Comparison of ENCODE assay signal across 17 cellular contexts in the genomic region with DNA sequence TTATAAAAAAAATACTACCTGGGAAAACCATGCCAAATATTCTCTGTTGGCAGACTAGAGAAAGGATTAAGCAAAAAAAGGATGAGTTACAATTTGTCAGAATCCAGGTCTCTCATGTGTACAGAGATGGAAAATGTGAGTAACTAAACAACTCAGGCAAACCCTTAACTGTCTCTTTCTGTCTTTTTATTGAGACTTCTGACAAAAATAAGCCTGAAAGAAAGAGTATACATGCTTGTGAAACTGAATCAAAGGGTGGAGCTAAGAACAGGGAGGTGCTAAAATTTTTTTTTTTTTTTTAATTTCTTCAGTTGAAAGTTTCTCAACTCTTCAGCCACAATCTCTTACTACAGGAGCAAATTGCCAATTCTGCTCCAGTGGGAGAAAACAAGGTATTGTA. TPM values are rescaled to one million over a fixed set of nuclear protein-coding genes. Genes with fewer than 3 reads are reported as not detected.
DNase-seq lines count a peak whose midpoint lies in the region; ATAC-seq and TF ChIP-seq lines count a peak whose summit lies in the region.
"Had no signal": no experiment of that assay in that cellular context is flagged by ENCODE, and none has a peak within 500 bp of the region (broad histone marks: within the 10 kb centered on the region; RNA-seq: fewer than 3 reads in every experiment).

TSS of gene SERPINB10 (plus strand) at position 310 of the 400 bp plus-strand sequence. CDS start 7,553 bp downstream, outside the sequence.

- no peaks in the 10 kb centered on the region for H3K4me1 ChIP-seq in CD8-positive, alpha-beta memory T cell (ENCODE audit: insufficient read depth, low read length)
- H3K4me1 ChIP-seq: transverse colon had no signal

- peaks cover 0 to 19% of the 10 kb centered on the region in 2 donors for H3K27me3 Mint-ChIP-seq in CD8-positive, alpha-beta memory T cell

- no peaks in the 10 kb centered on the region for H3K27me3 ChIP-seq in CD8-positive, alpha-beta memory T cell (ENCODE audit: insufficient read depth, low read length, poor library complexity, severe bottlenecking)
- H3K27me3 ChIP-seq: cardiac muscle cell, ovary, transverse colon had no signal

- H3K9me3 ChIP-seq in CD8-positive, alpha-beta memory T cell (ENCODE audit: low read length): no peaks in the 10 kb centered on the region
- H3K9me3 ChIP-seq: ovary, transverse colon had no signal

- H3K36me3 Mint-ChIP-seq in CD8-positive, alpha-beta memory T cell: no peaks in the 10 kb centered on the region

- H3K9me3 Mint-ChIP-seq in CD8-positive, alpha-beta memory T cell: no peaks in the 10 kb centered on the region

- no peak within 1 kb of the TSS for H3K4me3 Mint-ChIP-seq in CD8-positive, alpha-beta memory T cell

- no peak within 1 kb of the TSS for H3K27ac ChIP-seq in coronary artery
- H3K27ac ChIP-seq in CD8-positive, alpha-beta memory T cell (ENCODE audit: low read depth, low read length): no peak within 1 kb of the TSS
- H3K27ac ChIP-seq: cardiac muscle cell, ovary, transverse colon had no signal

- ATAC-seq in GM19328 (IDR thresholded peaks at IDR 0.05; ENCODE audit: unreplicated experiment) (peak; percentile 46), HG02798 (IDR thresholded peaks at IDR 0.05; ENCODE audit: poor library complexity, unreplicated experiment) (peak; percentile 67), HG03575 (IDR thresholded peaks at IDR 0.05; ENCODE audit: extremely low read depth, insufficient number of reproducible peaks, low FRiP score, unreplicated experiment) (peak; percentile 83)
- ATAC-seq: HCT116 had no signal

- DNase-seq in AML-193 (lab: John Stamatoyannopoulos, UW): peak; percentile 81 to 83
- DNase-seq in NCI-H1092 treated with DMSO at 0.1 percent for 48 hours (lab: John Stamatoyannopoulos, UW): no peak
- no peak for DNase-seq in KG1 (lab: John Stamatoyannopoulos, UW)
- no peak for DNase-seq in coronary artery (ENCODE audit: low spot score)
- DNase-seq in CD8-positive, alpha-beta memory T cell: no peak
- DNase-seq: ACHN; activated T-cell treated with anti-CD3 and anti-CD28 coated beads, Interleukin-2, amount 50 U/mL, for 48 hours; OCI-M1; ovary; stimulated activated CD4-positive, alpha-beta T cell treated with anti-CD3 and anti-CD28 coated beads, Interleukin-2, amount 100 ng/mL, for 48 hours; transverse colon had no signal

- CTCF ChIA-PET in CD8-positive, alpha-beta memory T cell (lab: Charles Lee): no interaction called here

- H3K36me3 ChIP-seq in CD8-positive, alpha-beta memory T cell (ENCODE audit: insufficient read depth, low read length): no peaks in the 10 kb centered on the region
- H3K36me3 ChIP-seq: cardiac muscle cell, ovary, transverse colon had no signal

- TF ChIP-seq CTCF in coronary artery (IDR thresholded peaks at IDR 0.05): no peak

- H3K27ac Mint-ChIP-seq in CD8-positive, alpha-beta memory T cell: no peak within 1 kb of the TSS

- H3K4me1 Mint-ChIP-seq in CD8-positive, alpha-beta memory T cell: no peaks in the 10 kb centered on the region

- H3K4me3 ChIP-seq in coronary artery: no peak within 1 kb of the TSS
- no peak within 1 kb of the TSS for H3K4me3 ChIP-seq in CD8-positive, alpha-beta memory T cell (ENCODE audit: low read length)
- H3K4me3 ChIP-seq: cardiac muscle cell, ovary, transverse colon had no signal

- POLR2A ChIA-PET in CD8-positive, alpha-beta memory T cell (lab: Charles Lee): no interaction called here

RNA-seq across cellular contexts. Expression of gene SERPINB10, which starts in this region (rescaled TPM):
- not detected for total RNA-seq in CD8-positive, alpha-beta memory T cell
- not detected for polyA plus RNA-seq in CD8-positive, alpha-beta memory T cell
- total RNA-seq: cardiac muscle cell, fibroblast of lung, transverse colon had no signal
- polyA plus RNA-seq: cardiac muscle cell, ovary had no signal

Comparison
In these comparisons a context has a peak if more than half of its experiments do, and no peak if none do; other contexts are left out.
1. DNase-seq: peak in AML-193 (2 of 2); none in NCI-H1092 treated with DMSO at 0.1 percent for 48 hours (single experiment), KG1 (single experiment), coronary artery (single experiment) and CD8-positive, alpha-beta memory T cell (0 of 5).
2. Peak in every context shown above with its lines, with median percentiles within 50 percentile points of each other: ATAC-seq.